In genomic region chr22:29030618-29031235, GRCh38 we compare ENCODE assay signal across 1 cellular context.
TF ChIP-seq lines count a peak whose summit lies in the region.

No MANE protein-coding gene starts in this region.

TF ChIP-seq in HepG2, 621 proteins besides CTCF, POLR2A, EP300 and RAD21 (continued from another document and continues in another):
- TF ChIP-seq PITX1 (CRISPR knock-in tag; IDR thresholded peaks at IDR 0.05) = peak; percentile 89
- peak; percentile 69; the same call in 1 of the 2 replicates for TF ChIP-seq ZNF510 (CRISPR knock-in tag; IDR thresholded peaks at IDR 0.05; ENCODE audit: low read depth)
- peak; percentile 48 for TF ChIP-seq ZEB1 (IDR thresholded peaks at IDR 0.05; ENCODE audit: insufficient replicate concordance, low read depth)
- TF ChIP-seq, protein P1, sequence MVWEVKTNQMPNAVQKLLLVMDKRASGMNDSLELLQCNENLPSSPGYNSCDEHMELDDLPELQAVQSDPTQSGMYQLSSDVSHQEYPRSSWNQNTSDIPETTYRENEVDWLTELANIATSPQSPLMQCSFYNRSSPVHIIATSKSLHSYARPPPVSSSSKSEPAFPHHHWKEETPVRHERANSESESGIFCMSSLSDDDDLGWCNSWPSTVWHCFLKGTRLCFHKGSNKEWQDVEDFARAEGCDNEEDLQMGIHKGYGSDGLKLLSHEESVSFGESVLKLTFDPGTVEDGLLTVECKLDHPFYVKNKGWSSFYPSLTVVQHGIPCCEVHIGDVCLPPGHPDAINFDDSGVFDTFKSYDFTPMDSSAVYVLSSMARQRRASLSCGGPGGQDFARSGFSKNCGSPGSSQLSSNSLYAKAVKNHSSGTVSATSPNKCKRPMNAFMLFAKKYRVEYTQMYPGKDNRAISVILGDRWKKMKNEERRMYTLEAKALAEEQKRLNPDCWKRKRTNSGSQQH (CRISPR knock-in tag; IDR thresholded peaks at IDR 0.05; ENCODE audit: low read depth) = no peak
- TF ChIP-seq ZNF33B (CRISPR knock-in tag; IDR thresholded peaks at IDR 0.05) = no peak
- peak; percentile 39; the same call in 1 of the 2 replicates for TF ChIP-seq ZNF12 (CRISPR knock-in tag; IDR thresholded peaks at IDR 0.05)
- TF ChIP-seq ZFY (CRISPR knock-in tag; IDR thresholded peaks at IDR 0.05) = peak; percentile 49; the same call in 1 of the 2 replicates
- TF ChIP-seq, protein P2, sequence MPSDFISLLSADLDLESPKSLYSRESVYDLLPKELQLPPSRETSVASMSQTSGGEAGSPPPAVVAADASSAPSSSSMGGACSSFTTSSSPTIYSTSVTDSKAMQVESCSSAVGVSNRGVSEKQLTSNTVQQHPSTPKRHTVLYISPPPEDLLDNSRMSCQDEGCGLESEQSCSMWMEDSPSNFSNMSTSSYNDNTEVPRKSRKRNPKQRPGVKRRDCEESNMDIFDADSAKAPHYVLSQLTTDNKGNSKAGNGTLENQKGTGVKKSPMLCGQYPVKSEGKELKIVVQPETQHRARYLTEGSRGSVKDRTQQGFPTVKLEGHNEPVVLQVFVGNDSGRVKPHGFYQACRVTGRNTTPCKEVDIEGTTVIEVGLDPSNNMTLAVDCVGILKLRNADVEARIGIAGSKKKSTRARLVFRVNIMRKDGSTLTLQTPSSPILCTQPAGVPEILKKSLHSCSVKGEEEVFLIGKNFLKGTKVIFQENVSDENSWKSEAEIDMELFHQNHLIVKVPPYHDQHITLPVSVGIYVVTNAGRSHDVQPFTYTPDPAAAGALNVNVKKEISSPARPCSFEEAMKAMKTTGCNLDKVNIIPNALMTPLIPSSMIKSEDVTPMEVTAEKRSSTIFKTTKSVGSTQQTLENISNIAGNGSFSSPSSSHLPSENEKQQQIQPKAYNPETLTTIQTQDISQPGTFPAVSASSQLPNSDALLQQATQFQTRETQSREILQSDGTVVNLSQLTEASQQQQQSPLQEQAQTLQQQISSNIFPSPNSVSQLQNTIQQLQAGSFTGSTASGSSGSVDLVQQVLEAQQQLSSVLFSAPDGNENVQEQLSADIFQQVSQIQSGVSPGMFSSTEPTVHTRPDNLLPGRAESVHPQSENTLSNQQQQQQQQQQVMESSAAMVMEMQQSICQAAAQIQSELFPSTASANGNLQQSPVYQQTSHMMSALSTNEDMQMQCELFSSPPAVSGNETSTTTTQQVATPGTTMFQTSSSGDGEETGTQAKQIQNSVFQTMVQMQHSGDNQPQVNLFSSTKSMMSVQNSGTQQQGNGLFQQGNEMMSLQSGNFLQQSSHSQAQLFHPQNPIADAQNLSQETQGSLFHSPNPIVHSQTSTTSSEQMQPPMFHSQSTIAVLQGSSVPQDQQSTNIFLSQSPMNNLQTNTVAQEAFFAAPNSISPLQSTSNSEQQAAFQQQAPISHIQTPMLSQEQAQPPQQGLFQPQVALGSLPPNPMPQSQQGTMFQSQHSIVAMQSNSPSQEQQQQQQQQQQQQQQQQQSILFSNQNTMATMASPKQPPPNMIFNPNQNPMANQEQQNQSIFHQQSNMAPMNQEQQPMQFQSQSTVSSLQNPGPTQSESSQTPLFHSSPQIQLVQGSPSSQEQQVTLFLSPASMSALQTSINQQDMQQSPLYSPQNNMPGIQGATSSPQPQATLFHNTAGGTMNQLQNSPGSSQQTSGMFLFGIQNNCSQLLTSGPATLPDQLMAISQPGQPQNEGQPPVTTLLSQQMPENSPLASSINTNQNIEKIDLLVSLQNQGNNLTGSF (CRISPR knock-in tag; IDR thresholded peaks at IDR 0.05) = 0 out of 2 replicates have a peak, but pooled peaks have one; percentile 67
- no peak for TF ChIP-seq ZNF83 (CRISPR knock-in tag; IDR thresholded peaks at IDR 0.05; ENCODE audit: borderline replicate concordance)
- TF ChIP-seq ZNF318 (CRISPR knock-in tag; IDR thresholded peaks at IDR 0.05) = no peak; the same call in 1 of the 2 replicates
- TF ChIP-seq GATAD1 (CRISPR knock-in tag; IDR thresholded peaks at IDR 0.05) = no peak
- no peak for TF ChIP-seq ZNF616 (CRISPR knock-in tag; IDR thresholded peaks at IDR 0.05; ENCODE audit: low read depth)
- TF ChIP-seq ZKSCAN5 (CRISPR knock-in tag; IDR thresholded peaks at IDR 0.05) = no peak
- TF ChIP-seq ZMYM3 (CRISPR knock-in tag; IDR thresholded peaks at IDR 0.05) = peak; percentile 66; the same call in 1 of the 2 replicates
- TF ChIP-seq FOXM1 (CRISPR knock-in tag; IDR thresholded peaks at IDR 0.05) = no peak
- TF ChIP-seq MED13 (CRISPR knock-in tag; IDR thresholded peaks at IDR 0.05) = peak; percentile 98
- TF ChIP-seq ZNF660 (CRISPR knock-in tag; IDR thresholded peaks at IDR 0.05; ENCODE audit: borderline replicate concordance, low read depth) = no peak
- TF ChIP-seq SMC3 (IDR thresholded peaks at IDR 0.05; ENCODE audit: low read length) = no peak
- 0 out of 2 replicates have a peak, but pooled peaks have one; percentile 53 for TF ChIP-seq ZNF580 (CRISPR knock-in tag; IDR thresholded peaks at IDR 0.05; ENCODE audit: borderline replicate concordance, low read depth)
- no peak for TF ChIP-seq ZNF549 (CRISPR knock-in tag; IDR thresholded peaks at IDR 0.05)
- TF ChIP-seq GATAD2A (CRISPR knock-in tag; IDR thresholded peaks at IDR 0.05) = peak; percentile 86
- no peak for TF ChIP-seq CAMTA2 (CRISPR knock-in tag; IDR thresholded peaks at IDR 0.05; ENCODE audit: borderline replicate concordance)
- TF ChIP-seq ZFP36 (IDR thresholded peaks at IDR 0.05; ENCODE audit: borderline replicate concordance, low read depth, low read length, partially characterized antibody) = no peak
- no peak for TF ChIP-seq ZNF550 (CRISPR knock-in tag; IDR thresholded peaks at IDR 0.05; ENCODE audit: borderline replicate concordance)
- TF ChIP-seq, protein P3, sequence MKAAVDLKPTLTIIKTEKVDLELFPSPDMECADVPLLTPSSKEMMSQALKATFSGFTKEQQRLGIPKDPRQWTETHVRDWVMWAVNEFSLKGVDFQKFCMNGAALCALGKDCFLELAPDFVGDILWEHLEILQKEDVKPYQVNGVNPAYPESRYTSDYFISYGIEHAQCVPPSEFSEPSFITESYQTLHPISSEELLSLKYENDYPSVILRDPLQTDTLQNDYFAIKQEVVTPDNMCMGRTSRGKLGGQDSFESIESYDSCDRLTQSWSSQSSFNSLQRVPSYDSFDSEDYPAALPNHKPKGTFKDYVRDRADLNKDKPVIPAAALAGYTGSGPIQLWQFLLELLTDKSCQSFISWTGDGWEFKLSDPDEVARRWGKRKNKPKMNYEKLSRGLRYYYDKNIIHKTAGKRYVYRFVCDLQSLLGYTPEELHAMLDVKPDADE (CRISPR knock-in tag; IDR thresholded peaks at IDR 0.05) = no peak
- no peak for TF ChIP-seq FOXA1 (IDR thresholded peaks at IDR 0.05)
- TF ChIP-seq FOXA1 (CRISPR knock-in tag; IDR thresholded peaks at IDR 0.05) = peak; percentile 58
- TF ChIP-seq ZNF589 (CRISPR knock-in tag; conservative IDR thresholded peaks at IDR 0.05) = no peak
- TF ChIP-seq BORCS8-MEF2B (CRISPR knock-in tag; IDR thresholded peaks at IDR 0.05) = no peak
- TF ChIP-seq ZNF607 (CRISPR knock-in tag; IDR thresholded peaks at IDR 0.05; ENCODE audit: borderline replicate concordance) = peak; percentile 38; the same call in 1 of the 2 replicates
- no peak for TF ChIP-seq SPEN (CRISPR knock-in tag; IDR thresholded peaks at IDR 0.05; ENCODE audit: low read depth)
- TF ChIP-seq KLF6 (CRISPR knock-in tag; IDR thresholded peaks at IDR 0.05) = 0 out of 2 replicates have a peak, but pooled peaks have one; percentile 38
- no peak for TF ChIP-seq ZC3H13 (CRISPR knock-in tag; IDR thresholded peaks at IDR 0.05)
- TF ChIP-seq ZNF766 (CRISPR knock-in tag; IDR thresholded peaks at IDR 0.05; ENCODE audit: borderline replicate concordance) = 0 out of 2 replicates have a peak, but pooled peaks have one; percentile 65
- no peak for TF ChIP-seq ZNF567 (CRISPR knock-in tag; IDR thresholded peaks at IDR 0.05; ENCODE audit: borderline replicate concordance)
- peak; percentile 83; the same call in 1 of the 2 replicates for TF ChIP-seq ZNF232 (CRISPR knock-in tag; IDR thresholded peaks at IDR 0.05; ENCODE audit: borderline replicate concordance)
- TF ChIP-seq ZNF850 (CRISPR knock-in tag; conservative IDR thresholded peaks at IDR 0.05) = no peak
- TF ChIP-seq ATF7-NPFF (CRISPR knock-in tag; IDR thresholded peaks at IDR 0.05; ENCODE audit: low read depth) = peak; percentile 59; the same call in 1 of the 2 replicates
- TF ChIP-seq SUZ12 (IDR thresholded peaks at IDR 0.05; ENCODE audit: low read depth, low read length) = no peak
- TF ChIP-seq ASH2L (IDR thresholded peaks at IDR 0.05; ENCODE audit: insufficient read length, low read depth, low read length) = peak; percentile 70
- TF ChIP-seq ZNF235 (CRISPR knock-in tag; IDR thresholded peaks at IDR 0.05; ENCODE audit: borderline replicate concordance) = peak; percentile 67; the same call in 1 of the 2 replicates
- TF ChIP-seq ZNF441 (CRISPR knock-in tag; IDR thresholded peaks at IDR 0.05; ENCODE audit: borderline replicate concordance) = peak; percentile 42; the same call in 1 of the 2 replicates
- TF ChIP-seq, protein P4, sequence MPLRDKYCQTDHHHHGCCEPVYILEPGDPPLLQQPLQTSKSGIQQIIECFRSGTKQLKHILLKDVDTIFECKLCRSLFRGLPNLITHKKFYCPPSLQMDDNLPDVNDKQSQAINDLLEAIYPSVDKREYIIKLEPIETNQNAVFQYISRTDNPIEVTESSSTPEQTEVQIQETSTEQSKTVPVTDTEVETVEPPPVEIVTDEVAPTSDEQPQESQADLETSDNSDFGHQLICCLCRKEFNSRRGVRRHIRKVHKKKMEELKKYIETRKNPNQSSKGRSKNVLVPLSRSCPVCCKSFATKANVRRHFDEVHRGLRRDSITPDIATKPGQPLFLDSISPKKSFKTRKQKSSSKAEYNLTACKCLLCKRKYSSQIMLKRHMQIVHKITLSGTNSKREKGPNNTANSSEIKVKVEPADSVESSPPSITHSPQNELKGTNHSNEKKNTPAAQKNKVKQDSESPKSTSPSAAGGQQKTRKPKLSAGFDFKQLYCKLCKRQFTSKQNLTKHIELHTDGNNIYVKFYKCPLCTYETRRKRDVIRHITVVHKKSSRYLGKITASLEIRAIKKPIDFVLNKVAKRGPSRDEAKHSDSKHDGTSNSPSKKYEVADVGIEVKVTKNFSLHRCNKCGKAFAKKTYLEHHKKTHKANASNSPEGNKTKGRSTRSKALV (CRISPR knock-in tag; IDR thresholded peaks at IDR 0.05) = no peak
- no peak for TF ChIP-seq PHF5A (CRISPR knock-in tag; IDR thresholded peaks at IDR 0.05; ENCODE audit: low read depth, unreplicated experiment)
